8 cellular contexts compared by ENCODE assay signal in genomic region chr2:205675861-205676516, GRCh38. TPM values are rescaled to one million over a fixed set of nuclear protein-coding genes. Genes with fewer than 3 reads are reported as not detected.
A peak's percentile ranks its signal among the peaks of the same experiment; 100 is the strongest.
DNase-seq lines count a peak whose midpoint lies in the region; ATAC-seq and TF ChIP-seq lines count a peak whose summit lies in the region.

No MANE protein-coding gene starts in this region.

- intact Hi-C loops in PC-9 (cut with micrococcal nuclease; ENCODE audit: unreplicated experiment): loop anchor here (1.0 to 2.0 kb wide), 4 partner anchors 805 to 1531 kb away; no protein-coding TSS in a partner anchor

- no peaks in the 10 kb centered on the region for H3K9me3 ChIP-seq in PC-9 (ENCODE audit: insufficient read depth, low read depth)

- H3K27ac Mint-ChIP-seq in endothelial cell (ENCODE audit: unreplicated experiment): no peak overlapping the region
- H3K27ac Mint-ChIP-seq in nephron: no peak overlapping the region

- no TSS peak for BruUV-seq in PC-9 (replicated peaks; lab: Mats Ljungman, UMichigan)

- H3K36me3 ChIP-seq in PC-9 (ENCODE audit: low read depth): no peaks in the 10 kb centered on the region

- no peaks in the 10 kb centered on the region; the same call in 1 of the 2 replicates for H3K4me1 ChIP-seq in PC-9 (replicated peaks; ENCODE audit: insufficient read depth)

- no peak overlapping the region for H3K4me3 ChIP-seq in PC-9

- no peaks in the 10 kb centered on the region for H3K79me2 ChIP-seq in PC-9 (ENCODE audit: low read depth)

- H3K4me3 Mint-ChIP-seq in endothelial cell (ENCODE audit: unreplicated experiment) (no peak overlapping the region), nephron (no peak overlapping the region)

- CTCF ChIA-PET in PC-9 (lab: Charles Lee): interaction anchor here (0.5 to 1.1 kb wide), 4 partner anchors 26 to 685 kb away, joined by 3 to 5 read pairs (median 4); no protein-coding TSS in a partner anchor

- no peaks in the 10 kb centered on the region for H4K20me1 ChIP-seq in PC-9 (ENCODE audit: insufficient read depth)

- H3K36me3 Mint-ChIP-seq in endothelial cell (ENCODE audit: low read depth, unreplicated experiment) (no peaks in the 10 kb centered on the region), nephron (ENCODE audit: low read depth) (no peaks in the 10 kb centered on the region)

- H3K27me3 ChIP-seq in PC-9 (ENCODE audit: insufficient read depth, low read depth): no peaks in the 10 kb centered on the region

- no peaks in the 10 kb centered on the region for H3K9me2 ChIP-seq in PC-9 (ENCODE audit: insufficient read depth)

- peak; percentile 85 for TF ChIP-seq CTCF in PC-9 (conservative IDR thresholded peaks at IDR 0.05)
- peak; percentile 77 for TF ChIP-seq CTCF in endothelial cell (IDR thresholded peaks at IDR 0.05; ENCODE audit: unreplicated experiment)
- TF ChIP-seq CTCF in nephron (IDR thresholded peaks at IDR 0.05; ENCODE audit: unreplicated experiment in 3 of 3): peak; percentile 80 to 91 (median 83)

- DNase-seq in ELF-1 (ENCODE audit: low read depth, low spot score) (peak; percentile 57), Kasumi-1 (lab: John Stamatoyannopoulos, UW) (peak; percentile 19 to 49), PC-9 (peak in 1 of 2 experiments; percentile 53), endothelial cell (ENCODE audit: low spot score) (peak; percentile 37)

- no peak overlapping the region for H3K27ac ChIP-seq in PC-9

- H2AFZ ChIP-seq in PC-9: no peak overlapping the region

- H3F3A ChIP-seq in PC-9 (ENCODE audit: insufficient read depth, low read depth): no peaks in the 10 kb centered on the region

- H3K4me1 Mint-ChIP-seq in endothelial cell (ENCODE audit: unreplicated experiment) (peaks cover 21% of the 10 kb centered on the region), nephron (peaks cover 23% of the 10 kb centered on the region)

- peaks cover 5% of the 10 kb centered on the region for H3K27me3 Mint-ChIP-seq in endothelial cell (ENCODE audit: unreplicated experiment)
- H3K27me3 Mint-ChIP-seq in nephron (ENCODE audit: low read depth): no peaks in the 10 kb centered on the region

- ATAC-seq in GM21576 (IDR thresholded peaks at IDR 0.05; ENCODE audit: unreplicated experiment) (no peak), HG03039 (IDR thresholded peaks at IDR 0.05; ENCODE audit: unreplicated experiment) (no peak), GM19023 (IDR thresholded peaks at IDR 0.05; ENCODE audit: unreplicated experiment) (no peak)

- peak overlapping the region; percentile 51 for H3K4me2 ChIP-seq in PC-9

- no peaks in the 10 kb centered on the region for H3K9me3 Mint-ChIP-seq in endothelial cell (ENCODE audit: unreplicated experiment)
- H3K9me3 Mint-ChIP-seq in nephron: no peaks in the 10 kb centered on the region

- POLR2A ChIA-PET in PC-9 (lab: Charles Lee; ENCODE audit: unreplicated experiment): no interaction called here

RNA-seq across cellular contexts. Expression of gene NRP2, which starts 6.3 kb away (rescaled TPM):
- total RNA-seq in PC-9 (2021) (25.5 and 31.0 TPM in 2 replicates), endothelial cell (ENCODE audit: unreplicated experiment) (258 TPM)
